Comparison of ENCODE assay signal across 10 cellular contexts in the genomic region with DNA sequence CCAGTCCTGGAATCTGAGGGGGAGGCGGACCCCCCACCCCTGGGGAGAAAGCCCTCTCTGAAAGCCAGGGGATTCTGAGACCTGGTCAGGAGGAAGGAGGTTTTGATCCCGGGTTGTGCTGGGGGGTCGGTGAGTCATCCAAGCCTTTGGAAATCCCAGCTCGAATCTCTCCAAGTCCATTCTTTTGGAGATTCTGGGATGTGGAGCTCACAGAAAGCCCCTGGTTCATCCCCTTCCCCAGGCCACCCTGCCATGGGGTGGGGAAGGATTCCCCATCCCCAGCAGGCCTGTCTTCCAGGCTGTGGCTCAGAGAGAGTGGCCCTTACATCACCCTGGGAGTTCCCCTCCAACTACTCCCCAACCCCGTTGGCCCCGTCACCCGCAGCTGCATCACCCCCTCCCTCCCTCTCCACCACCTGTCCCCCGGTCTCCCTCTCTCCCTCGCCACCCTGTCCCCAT. TPM values are rescaled to one million over a fixed set of nuclear protein-coding genes. Genes with fewer than 3 reads are reported as not detected.
DNase-seq lines count a peak whose midpoint lies in the region; ATAC-seq and TF ChIP-seq lines count a peak whose summit lies in the region.
"Had no signal": no experiment of that assay in that cellular context is flagged by ENCODE, and none has a peak within 500 bp of the region (broad histone marks: within the 10 kb centered on the region; RNA-seq: fewer than 3 reads in every experiment).

No MANE protein-coding gene starts in this region.

- H3K9ac ChIP-seq in DND-41 (ENCODE audit: low read depth, low read length) = no peak overlapping the region
- H3K9ac ChIP-seq in neural progenitor cell = no peak overlapping the region

- H4K20me1 ChIP-seq in DND-41 (ENCODE audit: insufficient read depth, low read length) = 0 out of 2 replicates have a peak, but pooled peaks cover 3% of the 10 kb centered on the region
- H4K20me1 ChIP-seq in neural progenitor cell (ENCODE audit: low read depth) = no peaks in the 10 kb centered on the region

- no peaks in the 10 kb centered on the region for H3K36me3 Mint-ChIP-seq in neural progenitor cell
- H3K36me3 Mint-ChIP-seq: brain had no signal

- H2AFZ ChIP-seq in DND-41 (ENCODE audit: low read depth, low read length) (no peak overlapping the region), neural progenitor cell (replicated peaks) (no peak overlapping the region)

- no peak overlapping the region for H3K4me3 Mint-ChIP-seq in neural progenitor cell
- H3K4me3 Mint-ChIP-seq: brain had no signal

- H3K36me3 ChIP-seq in DND-41 (ENCODE audit: insufficient read depth, low read length) = no peaks in the 10 kb centered on the region
- H3K36me3 ChIP-seq in neural progenitor cell = no peaks in the 10 kb centered on the region

- TF ChIP-seq CTCF in DND-41 (IDR thresholded peaks at IDR 0.05; ENCODE audit: borderline replicate concordance, extremely low read depth, low read length, poor library complexity, severe bottlenecking) (no peak), neural progenitor cell (IDR thresholded peaks at IDR 0.05) (no peak)

- no peaks in the 10 kb centered on the region for H3F3A ChIP-seq in neural progenitor cell (ENCODE audit: low read depth)

- H3K9me3 Mint-ChIP-seq in neural progenitor cell = no peaks in the 10 kb centered on the region

- no peak overlapping the region for H3K27ac Mint-ChIP-seq in neural progenitor cell

- ATAC-seq in DND-41 (ENCODE audit: insufficient read depth, low read depth) (no peak), GM21717 (IDR thresholded peaks at IDR 0.05; ENCODE audit: unreplicated experiment) (peak; percentile 32), HG03439 (IDR thresholded peaks at IDR 0.05; ENCODE audit: unreplicated experiment) (no peak), HG03280 (IDR thresholded peaks at IDR 0.05; ENCODE audit: unreplicated experiment) (no peak)

- peaks cover 21% of the 10 kb centered on the region for H3K4me1 Mint-ChIP-seq in neural progenitor cell

- H3K27me3 ChIP-seq in DND-41 (ENCODE audit: insufficient read depth, low read length, poor library complexity) = no peaks in the 10 kb centered on the region
- peaks cover 29% of the 10 kb centered on the region for H3K27me3 ChIP-seq in neural progenitor cell

- H3K4me1 ChIP-seq in DND-41 (ENCODE audit: insufficient read depth, low read length) (peaks cover 5% of the 10 kb centered on the region), neural progenitor cell (peaks cover 12% of the 10 kb centered on the region)

- H3K9me3 ChIP-seq in DND-41 (ENCODE audit: insufficient read depth, low read length, severe bottlenecking) (no peaks in the 10 kb centered on the region), neural progenitor cell (ENCODE audit: low read depth) (no peaks in the 10 kb centered on the region)

- peaks cover 21% of the 10 kb centered on the region for H3K27me3 Mint-ChIP-seq in neural progenitor cell (ENCODE audit: insufficient read depth, low read depth)

- DNase-seq in DND-41 (peak; percentile 28), NCI-H524 treated with DMSO at 0.1 percent for 48 hours (lab: John Stamatoyannopoulos, UW) (peak; percentile 30), iPS-NIHi11 (ENCODE audit: low spot score) (peak; percentile 42), neural progenitor cell (ENCODE audit: low spot score) (no peak), DMS79 treated with DMSO at 0.1 percent for 48 hours (lab: John Stamatoyannopoulos, UW) (no peak)

- H3K27ac ChIP-seq in DND-41 (ENCODE audit: low read length) = no peak overlapping the region
- no peak overlapping the region for H3K27ac ChIP-seq in neural progenitor cell

- H3K79me2 ChIP-seq in DND-41 (ENCODE audit: insufficient read depth, low read length) (no peaks in the 10 kb centered on the region), neural progenitor cell (ENCODE audit: low read depth) (no peaks in the 10 kb centered on the region)

- H3K4me3 ChIP-seq in DND-41 (ENCODE audit: low read depth in 1 of 2, low read length in 2 of 2) = no peak overlapping the region
- H3K4me3 ChIP-seq in neural progenitor cell = no peak overlapping the region

- no peak overlapping the region for H3K4me2 ChIP-seq in DND-41 (ENCODE audit: insufficient read depth, low read length)
- no peak overlapping the region for H3K4me2 ChIP-seq in neural progenitor cell

RNA-seq across cellular contexts. Expression of a gene that starts 14.3 kb away (rescaled TPM):
- not detected in 2 replicates for total RNA-seq in neural progenitor cell (ENCODE audit: low replicate concordance)
- total RNA-seq: mononuclear cell had no signal

RNA-seq across cellular contexts. Expression of a gene that starts 14.5 kb away (rescaled TPM):
- total RNA-seq in neural progenitor cell (ENCODE audit: low replicate concordance) = 5.3 and 14.0 TPM in 2 replicates

RNA-seq across cellular contexts. Expression of a gene that starts 24.8 kb away (rescaled TPM):
- total RNA-seq in neural progenitor cell (ENCODE audit: low replicate concordance) = not detected in 2 replicates
- total RNA-seq: mononuclear cell had no signal

RNA-seq across cellular contexts. Expression of a gene that starts 51.4 kb away (rescaled TPM):
- 48.2 and 78.7 TPM in 2 replicates for total RNA-seq in neural progenitor cell (ENCODE audit: low replicate concordance)

Comparison
In these comparisons a context has a peak if more than half of its experiments do, and no peak if none do; other contexts are left out.
1. DNase-seq: peak in DND-41 (single experiment), NCI-H524 treated with DMSO at 0.1 percent for 48 hours (single experiment) and iPS-NIHi11 (single experiment); none in neural progenitor cell (single experiment) and DMS79 treated with DMSO at 0.1 percent for 48 hours (single experiment).